Comparison of ENCODE assay signal across 8 cellular contexts in the genomic region with DNA sequence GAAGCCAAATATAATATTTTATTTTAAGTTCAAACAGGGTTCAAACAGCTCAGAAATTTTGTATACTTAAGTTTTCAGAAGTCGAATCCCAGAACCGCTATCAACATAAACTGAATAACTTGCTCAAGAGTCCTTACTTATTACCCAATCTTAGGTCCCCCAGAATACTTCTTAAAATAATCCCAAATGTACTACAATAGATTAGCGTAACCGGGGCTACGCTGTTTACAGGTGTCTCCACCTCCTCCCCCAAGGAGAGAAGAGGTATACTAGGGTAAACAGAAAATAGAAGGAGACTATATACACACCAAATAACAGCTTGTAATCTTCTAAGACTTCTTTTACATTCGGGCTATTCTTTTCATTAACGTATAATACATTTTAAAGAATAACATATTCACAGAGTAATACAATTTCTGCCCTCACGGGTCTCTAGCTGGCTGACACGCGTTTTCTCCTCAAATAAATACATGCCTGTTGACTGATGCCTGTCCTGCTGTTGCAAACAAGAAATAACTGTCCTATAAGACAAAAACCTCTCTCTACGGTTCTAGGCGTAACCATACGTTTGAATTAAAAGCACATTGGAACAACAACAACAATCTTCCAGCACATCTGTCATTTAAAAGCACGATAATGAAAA. TPM values are rescaled to one million over a fixed set of nuclear protein-coding genes. Genes with fewer than 3 reads are reported as not detected.
DNase-seq lines count a peak whose midpoint lies in the region; ATAC-seq and TF ChIP-seq lines count a peak whose summit lies in the region.

No MANE protein-coding gene starts in this region.

- H3K18ac ChIP-seq in H9 (ENCODE audit: insufficient read length, low read depth, low read length) (no peak overlapping the region), trophoblast cell (ENCODE audit: low read length) (no peak overlapping the region)

- H2AFZ ChIP-seq in H9 (ENCODE audit: low read length) (no peak overlapping the region), trophoblast cell (ENCODE audit: insufficient read depth, low read length, poor library complexity) (peak overlapping the region; percentile 86)

- TF ChIP-seq CTCF in AG10803 (conservative IDR thresholded peaks at IDR 0.05; ENCODE audit: low read length) = no peak
- TF ChIP-seq CTCF in H9 (conservative IDR thresholded peaks at IDR 0.05) = no peak
- TF ChIP-seq CTCF in fibroblast of mammary gland (conservative IDR thresholded peaks at IDR 0.05; ENCODE audit: control insufficient read depth, insufficient read depth, low read depth, low read length) = no peak

- H3K9me3 Mint-ChIP-seq in H9 = no peaks in the 10 kb centered on the region
- no peaks in the 10 kb centered on the region for H3K9me3 Mint-ChIP-seq in T-helper 1 cell treated with Interleukin-12 subunit alpha and Interleukin-12 subunit beta and Interleukin-4 antibody, amounts not matched to agents 30 μg/mL and 1 μg/mL, for 36 hours

- H2BK12ac ChIP-seq in H9 (ENCODE audit: insufficient read length, low read depth, low read length) = no peak overlapping the region
- H2BK12ac ChIP-seq in trophoblast cell (ENCODE audit: low read length) = no peak overlapping the region

- H3K27me3 ChIP-seq in H9 (ENCODE audit: insufficient read depth, low read length) (no peaks in the 10 kb centered on the region), trophoblast cell (ENCODE audit: insufficient read depth, low read length) (no peaks in the 10 kb centered on the region)

- no peak overlapping the region for H4K8ac ChIP-seq in H9 (replicated peaks; ENCODE audit: insufficient read length, low read depth, low read length)
- no peak overlapping the region for H4K8ac ChIP-seq in trophoblast cell (ENCODE audit: low read depth, low read length)

- no peak for ATAC-seq in GM18868 (IDR thresholded peaks at IDR 0.05; ENCODE audit: unreplicated experiment)

- H3K4me1 Mint-ChIP-seq in H9 = peaks cover 14 to 15% of the 10 kb centered on the region in 2 experiments
- peaks cover 44% of the 10 kb centered on the region for H3K4me1 Mint-ChIP-seq in T-helper 1 cell treated with Interleukin-12 subunit alpha and Interleukin-12 subunit beta and Interleukin-4 antibody, amounts not matched to agents 30 μg/mL and 1 μg/mL, for 36 hours (ENCODE audit: low read depth)

- H3K27ac ChIP-seq in H9 (ENCODE audit: insufficient read length, low read depth, low read length) = no peak overlapping the region
- H3K27ac ChIP-seq in trophoblast cell (ENCODE audit: low read depth, low read length) = no peak overlapping the region

- no peaks in the 10 kb centered on the region for H3K36me3 Mint-ChIP-seq in H9 (ENCODE audit: insufficient read depth in 1 of 3, low read depth in 3 of 3)
- H3K36me3 Mint-ChIP-seq in T-helper 1 cell treated with Interleukin-12 subunit alpha and Interleukin-12 subunit beta and Interleukin-4 antibody, amounts not matched to agents 30 μg/mL and 1 μg/mL, for 36 hours (ENCODE audit: low read depth) = peaks cover 5% of the 10 kb centered on the region

- H3K9me3 ChIP-seq in H9 (ENCODE audit: control insufficient read depth, low read depth, low read length) (no peaks in the 10 kb centered on the region), trophoblast cell (ENCODE audit: insufficient read depth, low read depth, low read length) (no peaks in the 10 kb centered on the region)

- no peak overlapping the region for H3K23ac ChIP-seq in H9 (ENCODE audit: insufficient read length, low read depth, low read length)
- H3K23ac ChIP-seq in trophoblast cell (ENCODE audit: low read length) = no peak overlapping the region

- H4K91ac ChIP-seq in H9 (ENCODE audit: insufficient read length, low read depth, low read length) (no peak overlapping the region), trophoblast cell (ENCODE audit: low read depth, low read length) (no peak overlapping the region)

- H3K27ac Mint-ChIP-seq in H9 = no peak overlapping the region; a peak in 1 of 7 replicates
- peak overlapping the region; percentile 84 for H3K27ac Mint-ChIP-seq in T-helper 1 cell treated with Interleukin-12 subunit alpha and Interleukin-12 subunit beta and Interleukin-4 antibody, amounts not matched to agents 30 μg/mL and 1 μg/mL, for 36 hours

- H3K23me2 ChIP-seq in H9 (ENCODE audit: insufficient read length, low read depth, low read length, poor library complexity, severe bottlenecking) = peaks cover 6% of the 10 kb centered on the region

- H2BK15ac ChIP-seq in H9 (ENCODE audit: low read depth, low read length) = no peak overlapping the region

- H3K4me3 ChIP-seq in AG10803 (ENCODE audit: low read length) = peak overlapping the region; percentile 95
- peak overlapping the region; percentile 59 for H3K4me3 ChIP-seq in fibroblast of mammary gland (ENCODE audit: control insufficient read depth, low read depth, low read length)
- H3K4me3 ChIP-seq in trophoblast cell (ENCODE audit: low read depth, low read length) = no peak overlapping the region

- H2AK5ac ChIP-seq in H9 (ENCODE audit: insufficient read length, low read length) (no peak overlapping the region), trophoblast cell (ENCODE audit: low read length) (no peak overlapping the region)

- no peaks in the 10 kb centered on the region for H3K4me1 ChIP-seq in H9 (ENCODE audit: insufficient read depth, low read length)
- peaks cover 0 to 6% of the 10 kb centered on the region in 2 experiments for H3K4me1 ChIP-seq in trophoblast cell (ENCODE audit: control insufficient read depth in 1 of 2, insufficient read depth in 2 of 2, low read length in 2 of 2)

- WGBS in H9 (ENCODE audit: extremely low coverage, insufficient read length, low lambda C conversion rate) = no CpG with 5 or more reads among the region's 14 CpGs
- no CpG with 5 or more reads among the region's 14 CpGs for WGBS in trophoblast cell (ENCODE audit: extremely low coverage, insufficient coverage, insufficient read length)

- no peaks in the 10 kb centered on the region for H3K79me1 ChIP-seq in H9 (ENCODE audit: insufficient read depth, low read depth, low read length, poor library complexity, severe bottlenecking)
- H3K79me1 ChIP-seq in trophoblast cell (ENCODE audit: low read length) = peaks cover 4% of the 10 kb centered on the region

- H3K14ac ChIP-seq in H9 (ENCODE audit: insufficient read depth, low read length) (no peak overlapping the region), trophoblast cell (ENCODE audit: low read length) (no peak overlapping the region)

- H3T11ph ChIP-seq in H9 (ENCODE audit: low read length) = no peak overlapping the region

- 0 out of 2 replicates have a peak, but pooled peaks cover 2% of the 10 kb centered on the region for H3K27me3 Mint-ChIP-seq in H9 (ENCODE audit: low read depth)
- no peaks in the 10 kb centered on the region for H3K27me3 Mint-ChIP-seq in T-helper 1 cell treated with Interleukin-12 subunit alpha and Interleukin-12 subunit beta and Interleukin-4 antibody, amounts not matched to agents 30 μg/mL and 1 μg/mL, for 36 hours (ENCODE audit: low read depth)

- no peak overlapping the region for H4K5ac ChIP-seq in H9 (ENCODE audit: insufficient read length, low read depth, low read length)

- peak overlapping the region; percentile 96 for H3K4me2 ChIP-seq in H9 (ENCODE audit: insufficient read depth, insufficient read length, low read length)
- H3K4me2 ChIP-seq in trophoblast cell (ENCODE audit: low read length) = peak overlapping the region; percentile 71

- H3K79me2 ChIP-seq in H9 (ENCODE audit: insufficient read depth, low read length) (no peaks in the 10 kb centered on the region), trophoblast cell (ENCODE audit: control insufficient read depth, insufficient read depth, low read length, poor library complexity) (peaks cover 2% of the 10 kb centered on the region)

- H2BK120ac ChIP-seq in H9 (ENCODE audit: low read depth, low read length, poor library complexity, severe bottlenecking) = no peak overlapping the region
- no peak overlapping the region for H2BK120ac ChIP-seq in trophoblast cell (ENCODE audit: insufficient read depth, low read length, poor library complexity)

- H3K9ac ChIP-seq in H9 (ENCODE audit: extremely low read depth, insufficient read length, low read length) = peak overlapping the region; percentile 52
- H3K9ac ChIP-seq in trophoblast cell (ENCODE audit: low read length) = no peak overlapping the region

- peak overlapping the region; percentile 88 to 92 for H3K4me3 Mint-ChIP-seq in H9
- H3K4me3 Mint-ChIP-seq in T-helper 1 cell treated with Interleukin-12 subunit alpha and Interleukin-12 subunit beta and Interleukin-4 antibody, amounts not matched to agents 30 μg/mL and 1 μg/mL, for 36 hours = peak overlapping the region; percentile 83

- H4K12ac ChIP-seq in trophoblast cell (ENCODE audit: low read depth, low read length) = no peak overlapping the region

- no peaks in the 10 kb centered on the region for H4K20me1 ChIP-seq in H9 (ENCODE audit: control insufficient read depth, insufficient read depth, insufficient read length)

- DNase-seq in AG10803 (ENCODE audit: low read depth) (no peak), H9 (no peak), fibroblast of mammary gland (ENCODE audit: low read depth) (peak; percentile 25), trophoblast cell (peak in 1 of 2 donors; percentile 52), NCI-H510A (lab: John Stamatoyannopoulos, UW) (no peak), H4 (ENCODE audit: low spot score) (no peak)

- H2BK5ac ChIP-seq in H9 (ENCODE audit: insufficient read length, low read length) (no peak overlapping the region), trophoblast cell (ENCODE audit: low read depth, low read length, poor library complexity) (no peak overlapping the region)

- H3K4ac ChIP-seq in H9 (ENCODE audit: low read depth, low read length) = no peak overlapping the region
- H3K4ac ChIP-seq in trophoblast cell (ENCODE audit: low read depth, low read length) = no peak overlapping the region

- no peak overlapping the region for H3K56ac ChIP-seq in H9 (ENCODE audit: insufficient read length, low read depth, low read length)

- H2BK20ac ChIP-seq in H9 (ENCODE audit: low read depth, low read length, poor library complexity, severe bottlenecking) = no peak overlapping the region

- no peaks in the 10 kb centered on the region for H3K36me3 ChIP-seq in trophoblast cell (ENCODE audit: control insufficient read depth in 1 of 2, insufficient read depth in 2 of 2, low read length in 2 of 2)

RNA-seq across cellular contexts. Expression of a gene that starts 1.3 kb away (rescaled TPM):
- 4.7 and 4.8 TPM in 2 replicates for total RNA-seq in H9 (2021)
- 8.3 and 9.0 TPM in 2 replicates for polyA plus RNA-seq in trophoblast cell (2013)
- 5.4 and 7.2 TPM in 2 replicates for total RNA-seq in H4 (2014; rRNA removed; shearing (Covaris generic))
